In the genomic region with DNA sequence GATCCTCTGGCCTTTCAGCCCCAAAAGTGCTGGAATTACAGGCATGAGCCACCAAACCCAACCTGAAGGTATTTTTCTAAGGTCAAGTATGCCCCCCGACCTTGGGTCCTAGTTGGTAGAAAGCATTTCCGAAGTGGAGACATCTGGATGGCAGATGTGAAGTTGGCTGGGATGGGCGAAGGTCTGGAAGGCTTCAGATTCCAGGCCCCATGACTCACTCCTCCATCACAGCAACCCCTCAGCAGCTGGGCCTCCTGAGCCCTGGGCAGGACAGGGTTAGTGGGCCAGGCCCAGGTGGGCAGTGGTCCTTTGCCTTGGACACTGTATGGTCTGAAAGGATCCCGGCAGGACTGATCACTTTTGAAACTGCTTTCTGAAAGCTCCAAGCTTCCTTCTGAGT, we compare ENCODE assay signal across 12 cellular contexts. TPM values are rescaled to one million over a fixed set of nuclear protein-coding genes. Genes with fewer than 3 reads are reported as not detected.
DNase-seq lines count a peak whose midpoint lies in the region; ATAC-seq and TF ChIP-seq lines count a peak whose summit lies in the region.
"Had no signal": no experiment of that assay in that cellular context is flagged by ENCODE, and none has a peak within 500 bp of the region (broad histone marks: within the 10 kb centered on the region; RNA-seq: fewer than 3 reads in every experiment).

No MANE protein-coding gene starts in this region.

- peak overlapping the region in 1 of 2 experiments; percentile 92 for H2BK12ac ChIP-seq in mesenchymal stem cell (ENCODE audit: low read length in 2 of 2)

- WGBS in mesenchymal stem cell, result 10% methylated on average over 3 of the region's 4 CpGs

- H3K9me3 ChIP-seq in colonic mucosa (no peaks in the 10 kb centered on the region), mesenchymal stem cell (ENCODE audit: control insufficient read depth, low read length) (no peaks in the 10 kb centered on the region)

- H3K14ac ChIP-seq in mesenchymal stem cell (ENCODE audit: low read length in 2 of 2), result peak overlapping the region in 1 of 2 experiments; percentile 30

- H4K8ac ChIP-seq in mesenchymal stem cell (ENCODE audit: low read length), result peak overlapping the region; percentile 82

- peak overlapping the region; percentile 41 for H2AK5ac ChIP-seq in mesenchymal stem cell (ENCODE audit: low read length, severe bottlenecking)

- no peak overlapping the region for H3K23ac ChIP-seq in mesenchymal stem cell (ENCODE audit: low read length in 2 of 2)

- peak overlapping the region; percentile 55 for H2BK15ac ChIP-seq in mesenchymal stem cell (ENCODE audit: low read depth, poor library complexity, severe bottlenecking)

- H3K18ac ChIP-seq in mesenchymal stem cell (ENCODE audit: low read depth in 1 of 2, low read length in 2 of 2), result peak overlapping the region; percentile 6 to 85

- H3K4me2 ChIP-seq in mesenchymal stem cell (ENCODE audit: low read length, poor library complexity, severe bottlenecking), result no peak overlapping the region

- intact Hi-C loops in Right ventricle myocardium inferior (cut with DNase I), result no loop called here
- intact Hi-C loops in cardiac septum (cut with DNase I), result loop anchor here (5.0 kb wide), 1 partner anchor 85 kb away; no protein-coding TSS in a partner anchor
- intact Hi-C loops in colonic mucosa (cut with DNase I), result no loop called here

- H3K9ac ChIP-seq in colonic mucosa (ENCODE audit: low read depth in 2 of 2, low read length in 2 of 2) (no peak overlapping the region), mesenchymal stem cell (ENCODE audit: low read length) (peak overlapping the region; percentile 81)

- no peak overlapping the region for H2BK5ac ChIP-seq in mesenchymal stem cell (ENCODE audit: low read depth, low read length, poor library complexity, severe bottlenecking)

- no peak overlapping the region for H3K4me3 ChIP-seq in colonic mucosa
- peak overlapping the region in 1 of 2 experiments; percentile 22 for H3K4me3 ChIP-seq in mesenchymal stem cell (ENCODE audit: insufficient read depth in 1 of 2, low read depth in 1 of 2, low read length in 2 of 2)

- peak overlapping the region; percentile 22 for H2BK120ac ChIP-seq in mesenchymal stem cell (ENCODE audit: low read depth, low read length)

- H3K27ac ChIP-seq in colonic mucosa (peak overlapping the region; percentile 55), mesenchymal stem cell (ENCODE audit: low read length, poor library complexity, severe bottlenecking) (peak overlapping the region; percentile 80)

- no peak overlapping the region for H2AFZ ChIP-seq in mesenchymal stem cell (ENCODE audit: low read depth, low read length)

- peak overlapping the region; percentile 89 for H4K91ac ChIP-seq in mesenchymal stem cell (ENCODE audit: low read length)

- no peaks in the 10 kb centered on the region for H3K27me3 ChIP-seq in colonic mucosa
- H3K27me3 ChIP-seq in mesenchymal stem cell (ENCODE audit: control insufficient read depth in 1 of 2, insufficient read depth in 1 of 2, low read length in 2 of 2), result no peaks in the 10 kb centered on the region

- DNase-seq in Right ventricle myocardium inferior (ENCODE audit: missing footprints) (no peak), cardiac septum (ENCODE audit: low spot score) (no peak), colonic mucosa (no peak), mesenchymal stem cell (peak; percentile 92), DMS153 treated with DMSO at 0.1 percent for 48 hours (lab: John Stamatoyannopoulos, UW; ENCODE audit: unreplicated experiment) (no peak), NCI-H526 (lab: John Stamatoyannopoulos, UW) (no peak)
- no peak for DNase-seq in activated CD4-positive, CD25-positive, alpha-beta regulatory T cell (lab: John Stamatoyannopoulos, UW)
- DNase-seq: activated naive CD8-positive, alpha-beta T cell treated with anti-CD3 and anti-CD28 coated beads, Interleukin-2, amount 50 U/mL, for 24 hours; glutamatergic neuron; NCI-H345 had no signal

- ATAC-seq in Right ventricle myocardium inferior (peak; percentile 65), GM18870 (IDR thresholded peaks at IDR 0.05; ENCODE audit: unreplicated experiment) (no peak)
- ATAC-seq: activated naive CD8-positive, alpha-beta T cell treated with anti-CD3 and anti-CD28 coated beads, Interleukin-2, amount 50 U/mL, for 24 hours; HepG2 had no signal

- no peak for TF ChIP-seq CTCF in colonic mucosa (IDR thresholded peaks at IDR 0.05)

- H3K79me1 ChIP-seq in mesenchymal stem cell (replicated peaks; ENCODE audit: low read length, poor library complexity, severe bottlenecking), result peaks cover 31% of the 10 kb centered on the region

- peak overlapping the region; percentile 22 to 73 for H3K4ac ChIP-seq in mesenchymal stem cell (ENCODE audit: low read depth in 1 of 2, low read length in 2 of 2)

- H3K36me3 ChIP-seq in colonic mucosa, result no peaks in the 10 kb centered on the region
- H3K36me3 ChIP-seq in mesenchymal stem cell (ENCODE audit: control insufficient read depth in 1 of 2, insufficient read depth in 2 of 2, low read depth in 1 of 2, low read length in 2 of 2), result peaks cover 3 to 4% of the 10 kb centered on the region in 2 experiments

- H3K4me1 ChIP-seq in colonic mucosa, result no peaks in the 10 kb centered on the region
- peaks cover 26% of the 10 kb centered on the region for H3K4me1 ChIP-seq in mesenchymal stem cell (ENCODE audit: control insufficient read depth, insufficient read depth, low read depth, low read length)

RNA-seq across cellular contexts. Expression of a gene that starts 23.3 kb away (rescaled TPM):
- total RNA-seq in Right ventricle myocardium inferior (69.0 TPM), cardiac septum (86.6 TPM), colonic mucosa (10 to 100 TPM; 17.9 to 24.1 TPM)
- polyA plus RNA-seq in mesenchymal stem cell (2013, experiment 1 of 2), result 51.4 TPM
- polyA plus RNA-seq in mesenchymal stem cell (2013, experiment 2 of 2), result 45.4 TPM
- total RNA-seq: HepG2 had no signal
- polyA plus RNA-seq: HepG2 had no signal

RNA-seq across cellular contexts. Expression of a gene that starts 55.3 kb away (rescaled TPM):
- total RNA-seq in Right ventricle myocardium inferior (64.6 TPM), cardiac septum (71.7 TPM), colonic mucosa (100 to 1,000 TPM; 186 to 376 TPM)
- polyA plus RNA-seq in mesenchymal stem cell (2013, experiment 1 of 2), result 86.6 TPM
- 85.7 TPM for polyA plus RNA-seq in mesenchymal stem cell (2013, experiment 2 of 2)
